13 cellular contexts compared by ENCODE assay signal in the genomic region with DNA sequence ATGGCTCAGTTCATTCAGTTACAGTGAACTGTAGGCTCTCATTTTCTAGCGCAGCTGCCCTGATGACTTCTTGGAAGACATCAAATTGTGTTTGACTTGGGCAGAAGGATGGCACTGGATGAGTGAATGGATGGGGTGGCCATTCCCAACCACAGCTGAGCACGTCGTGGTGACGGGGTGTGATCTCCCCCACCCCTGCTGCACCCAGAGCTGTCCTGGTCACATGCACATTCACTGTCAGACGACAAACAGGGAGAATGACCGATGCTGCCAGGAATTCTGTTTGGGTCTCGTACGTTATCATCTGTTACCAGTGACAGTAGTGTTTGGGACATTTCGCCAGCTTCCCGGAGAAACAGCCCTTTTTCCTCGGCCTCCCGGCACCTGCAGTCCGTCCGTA.
DNase-seq lines count a peak whose midpoint lies in the region; ATAC-seq and TF ChIP-seq lines count a peak whose summit lies in the region.
"Had no signal": no experiment of that assay in that cellular context is flagged by ENCODE, and none has a peak within 500 bp of the region (broad histone marks: within the 10 kb centered on the region; RNA-seq: fewer than 3 reads in every experiment).

No MANE protein-coding gene starts in this region.

- peaks cover 10% of the 10 kb centered on the region for H3K4me1 ChIP-seq in left ventricle myocardium inferior
- peaks cover 19% of the 10 kb centered on the region for H3K4me1 ChIP-seq in mesenchymal stem cell (ENCODE audit: control insufficient read depth, insufficient read depth, low read depth, low read length)
- H3K4me1 ChIP-seq in trophoblast cell (ENCODE audit: control insufficient read depth in 1 of 2, insufficient read depth in 2 of 2, low read length in 2 of 2): peaks cover 10 to 18% of the 10 kb centered on the region in 2 experiments
- H3K4me1 ChIP-seq: HAP-1 had no signal

- H3K4ac ChIP-seq in mesenchymal stem cell (ENCODE audit: low read depth in 1 of 2, low read length in 2 of 2): no peak overlapping the region
- H3K4ac ChIP-seq in trophoblast cell (ENCODE audit: low read depth, low read length): no peak overlapping the region

- no peak overlapping the region for H3K14ac ChIP-seq in mesenchymal stem cell (ENCODE audit: low read length in 2 of 2)
- no peak overlapping the region for H3K14ac ChIP-seq in trophoblast cell (ENCODE audit: low read length)

- 80% methylated on average over 12 of the region's 14 CpGs for WGBS in mesenchymal stem cell
- no CpG with 5 or more reads among the region's 14 CpGs for WGBS in trophoblast cell (ENCODE audit: extremely low coverage, insufficient coverage, insufficient read length)

- no peaks in the 10 kb centered on the region for H3K79me2 ChIP-seq in trophoblast cell (ENCODE audit: control insufficient read depth, insufficient read depth, low read length, poor library complexity)

- no peak overlapping the region for H3K27ac ChIP-seq in left ventricle myocardium inferior (replicated peaks)
- H3K27ac ChIP-seq in mesenchymal stem cell (ENCODE audit: low read length, poor library complexity, severe bottlenecking): no peak overlapping the region
- no peak overlapping the region for H3K27ac ChIP-seq in trophoblast cell (ENCODE audit: low read depth, low read length)

- no peak overlapping the region for H2BK15ac ChIP-seq in mesenchymal stem cell (ENCODE audit: low read depth, poor library complexity, severe bottlenecking)

- H3K79me1 ChIP-seq in mesenchymal stem cell (replicated peaks; ENCODE audit: low read length, poor library complexity, severe bottlenecking): no peaks in the 10 kb centered on the region
- peaks cover 2% of the 10 kb centered on the region for H3K79me1 ChIP-seq in trophoblast cell (ENCODE audit: low read length)

- intact Hi-C loops in left ventricle myocardium superior (cut with micrococcal nuclease) (no loop called here), left ventricle myocardium inferior (cut with micrococcal nuclease) (no loop called here)

- H4K8ac ChIP-seq in mesenchymal stem cell (ENCODE audit: low read length) (peak overlapping the region; percentile 24), trophoblast cell (ENCODE audit: low read depth, low read length) (no peak overlapping the region)

- H2AFZ ChIP-seq in mesenchymal stem cell (ENCODE audit: low read depth, low read length): no peak overlapping the region
- H2AFZ ChIP-seq in trophoblast cell (ENCODE audit: insufficient read depth, low read length, poor library complexity): no peak overlapping the region

- no peak overlapping the region for H3K18ac ChIP-seq in mesenchymal stem cell (ENCODE audit: low read depth in 1 of 2, low read length in 2 of 2)
- H3K18ac ChIP-seq in trophoblast cell (ENCODE audit: low read length): no peak overlapping the region

- no peak for TF ChIP-seq CTCF in left ventricle myocardium inferior (IDR thresholded peaks at IDR 0.05; ENCODE audit: borderline replicate concordance)

- no peak for DNase-seq in left ventricle myocardium superior
- no peak for DNase-seq in left ventricle myocardium inferior
- DNase-seq in mesenchymal stem cell: no peak
- DNase-seq in trophoblast cell: no peak
- DNase-seq in NCI-H2196 (lab: John Stamatoyannopoulos, UW; ENCODE audit: unreplicated experiment): no peak
- no peak for DNase-seq in stimulated activated naive CD8-positive, alpha-beta T cell treated with anti-CD3 and anti-CD28 coated beads, Interleukin-15, Interleukin-2, amounts not matched to agents 100 U/mL and 50 U/mL, for 24 hours
- DNase-seq: CD8-positive, alpha-beta T cell; COR-L47; DMS153; DMS79 treated with DMSO at 0.1 percent for 48 hours; EL had no signal

- ATAC-seq in left ventricle myocardium superior (peak; percentile 54), GM18873 (IDR thresholded peaks at IDR 0.05; ENCODE audit: low FRiP score, unreplicated experiment) (no peak)
- ATAC-seq in stimulated activated naive CD8-positive, alpha-beta T cell treated with anti-CD3 and anti-CD28 coated beads, Interleukin-15, Interleukin-2, amounts not matched to agents 100 U/mL and 50 U/mL, for 24 hours: no peak
- ATAC-seq: CD8-positive, alpha-beta T cell had no signal

- H4K91ac ChIP-seq in mesenchymal stem cell (ENCODE audit: low read length) (peak overlapping the region; percentile 75), trophoblast cell (ENCODE audit: low read depth, low read length) (no peak overlapping the region)

- H4K12ac ChIP-seq in trophoblast cell (ENCODE audit: low read depth, low read length): no peak overlapping the region

- H3K4me3 ChIP-seq in left ventricle myocardium inferior (no peak overlapping the region), mesenchymal stem cell (ENCODE audit: insufficient read depth in 1 of 2, low read depth in 1 of 2, low read length in 2 of 2) (no peak overlapping the region), trophoblast cell (ENCODE audit: low read depth, low read length) (no peak overlapping the region)
- H3K4me3 ChIP-seq: HAP-1 had no signal

- H3K9ac ChIP-seq in mesenchymal stem cell (ENCODE audit: low read length) (no peak overlapping the region), trophoblast cell (ENCODE audit: low read length) (no peak overlapping the region)

- H2BK12ac ChIP-seq in mesenchymal stem cell (ENCODE audit: low read length in 2 of 2): peak overlapping the region in 1 of 2 experiments; percentile 0
- no peak overlapping the region for H2BK12ac ChIP-seq in trophoblast cell (ENCODE audit: low read length)

- H2BK120ac ChIP-seq in mesenchymal stem cell (ENCODE audit: low read depth, low read length) (no peak overlapping the region), trophoblast cell (ENCODE audit: insufficient read depth, low read length, poor library complexity) (no peak overlapping the region)

- no peaks in the 10 kb centered on the region for H3K36me3 ChIP-seq in left ventricle myocardium inferior
- H3K36me3 ChIP-seq in mesenchymal stem cell (ENCODE audit: control insufficient read depth in 1 of 2, insufficient read depth in 2 of 2, low read depth in 1 of 2, low read length in 2 of 2): no peaks in the 10 kb centered on the region
- H3K36me3 ChIP-seq in trophoblast cell (ENCODE audit: control insufficient read depth in 1 of 2, insufficient read depth in 2 of 2, low read length in 2 of 2): no peaks in the 10 kb centered on the region
- H3K36me3 ChIP-seq: HAP-1 had no signal

- H3K23ac ChIP-seq in mesenchymal stem cell (ENCODE audit: low read length in 2 of 2): no peak overlapping the region
- no peak overlapping the region for H3K23ac ChIP-seq in trophoblast cell (ENCODE audit: low read length)

- H2BK5ac ChIP-seq in mesenchymal stem cell (ENCODE audit: low read depth, low read length, poor library complexity, severe bottlenecking) (no peak overlapping the region), trophoblast cell (ENCODE audit: low read depth, low read length, poor library complexity) (no peak overlapping the region)

- H3K27me3 ChIP-seq in left ventricle myocardium inferior (ENCODE audit: low read depth) (peaks cover 17% of the 10 kb centered on the region), mesenchymal stem cell (ENCODE audit: control insufficient read depth in 1 of 2, insufficient read depth in 1 of 2, low read length in 2 of 2) (no peaks in the 10 kb centered on the region), trophoblast cell (ENCODE audit: insufficient read depth, low read length) (no peaks in the 10 kb centered on the region)

- H3K4me2 ChIP-seq in mesenchymal stem cell (ENCODE audit: low read length, poor library complexity, severe bottlenecking) (no peak overlapping the region), trophoblast cell (ENCODE audit: low read length) (no peak overlapping the region)

- H3K9me3 ChIP-seq in left ventricle myocardium inferior (replicated peaks): no peaks in the 10 kb centered on the region
- no peaks in the 10 kb centered on the region for H3K9me3 ChIP-seq in mesenchymal stem cell (ENCODE audit: control insufficient read depth, low read length)
- H3K9me3 ChIP-seq in trophoblast cell (ENCODE audit: insufficient read depth, low read depth, low read length): peaks cover under 1% of the 10 kb centered on the region
- H3K9me3 ChIP-seq: HAP-1 had no signal

- H2AK5ac ChIP-seq in mesenchymal stem cell (ENCODE audit: low read length, severe bottlenecking) (no peak overlapping the region), trophoblast cell (ENCODE audit: low read length) (peak overlapping the region; percentile 57)
